11 cellular contexts compared by ENCODE assay signal in genomic region chr14:104984056-104984894, GRCh38. TPM values are rescaled to one million over a fixed set of nuclear protein-coding genes. Genes with fewer than 3 reads are reported as not detected.
DNase-seq lines count a peak whose midpoint lies in the region; ATAC-seq and TF ChIP-seq lines count a peak whose summit lies in the region.
"Had no signal": no experiment of that assay in that cellular context is flagged by ENCODE, and none has a peak within 500 bp of the region (broad histone marks: within the 10 kb centered on the region; RNA-seq: fewer than 3 reads in every experiment).

No MANE protein-coding gene starts in this region.

- POLR2A ChIA-PET in T-cell (lab: Charles Lee): no interaction called here

- peak overlapping the region; percentile 57 to 74 for H3K4me3 Mint-ChIP-seq in activated T-cell treated with anti-CD3 and anti-CD28 coated beads, Interleukin-2, amount 50 U/mL, for 72 hours
- H3K4me3 Mint-ChIP-seq in T-cell: peak overlapping the region; percentile 71 to 76 (median 72)

- H3K27me3 ChIP-seq in gastroesophageal sphincter (no peaks in the 10 kb centered on the region), sigmoid colon (no peaks in the 10 kb centered on the region), transverse colon (peaks cover 2% of the 10 kb centered on the region)
- H3K27me3 ChIP-seq in effector memory CD4-positive, alpha-beta T cell (replicated peaks; ENCODE audit: control insufficient read depth, insufficient read depth, low read length, poor library complexity, severe bottlenecking): no peaks in the 10 kb centered on the region
- H3K27me3 ChIP-seq: colonic mucosa had no signal

- H3K27ac Mint-ChIP-seq in activated T-cell treated with anti-CD3 and anti-CD28 coated beads, Interleukin-2, amount 50 U/mL, for 72 hours: no peak overlapping the region
- peak overlapping the region in 1 of 2 donors; percentile 32 for H3K27ac Mint-ChIP-seq in T-cell

- H3K4me1 Mint-ChIP-seq in activated T-cell treated with anti-CD3 and anti-CD28 coated beads, Interleukin-2, amount 50 U/mL, for 72 hours (ENCODE audit: low read depth): peaks cover 16% of the 10 kb centered on the region
- peaks cover 4 to 10% (median 6%) of the 10 kb centered on the region in 3 donors for H3K4me1 Mint-ChIP-seq in T-cell

- TF ChIP-seq EP300 in gastroesophageal sphincter (IDR thresholded peaks at IDR 0.05) (no peak), sigmoid colon (IDR thresholded peaks at IDR 0.05) (no peak), transverse colon (IDR thresholded peaks at IDR 0.05; ENCODE audit: low read depth) (no peak)

- peaks cover under 1% of the 10 kb centered on the region for H3K27me3 Mint-ChIP-seq in activated T-cell treated with anti-CD3 and anti-CD28 coated beads, Interleukin-2, amount 50 U/mL, for 72 hours (ENCODE audit: low read depth)
- peaks cover 3% of the 10 kb centered on the region in 2 donors for H3K27me3 Mint-ChIP-seq in T-cell

- 85 to 90% methylated on average over 2 to 6 of the region's 15 CpGs for WGBS in gastroesophageal sphincter (ENCODE audit: low coverage in 1 of 2), 2 donors
- 89 to 93% methylated on average over 15 of the region's 15 CpGs for WGBS in sigmoid colon, 2 donors
- 90% methylated on average over 15 of the region's 15 CpGs; no CpG with 5 or more reads in 1 of the 2 donors for WGBS in transverse colon (ENCODE audit: low coverage in 1 of 2), 2 donors

- TF ChIP-seq POLR2A in gastroesophageal sphincter (IDR thresholded peaks at IDR 0.05) (no peak), sigmoid colon (IDR thresholded peaks at IDR 0.05) (no peak), transverse colon (IDR thresholded peaks at IDR 0.05) (no peak)

- H3K36me3 Mint-ChIP-seq in activated T-cell treated with anti-CD3 and anti-CD28 coated beads, Interleukin-2, amount 50 U/mL, for 72 hours (ENCODE audit: insufficient read depth in 2 of 2): no peaks in the 10 kb centered on the region
- H3K36me3 Mint-ChIP-seq in T-cell: no peaks in the 10 kb centered on the region

- H3K4me1 ChIP-seq in gastroesophageal sphincter: peaks cover 0 to 42% (median 6%) of the 10 kb centered on the region in 3 donors
- H3K4me1 ChIP-seq in sigmoid colon: peaks cover 0 to 26% (median 23%) of the 10 kb centered on the region in 4 donors
- peaks cover 7 to 18% (median 11%) of the 10 kb centered on the region in 4 donors for H3K4me1 ChIP-seq in transverse colon
- peaks cover 6% of the 10 kb centered on the region for H3K4me1 ChIP-seq in effector memory CD4-positive, alpha-beta T cell (ENCODE audit: control insufficient read depth, insufficient read depth, low read length, poor library complexity, severe bottlenecking)

- ATAC-seq in activated T-cell treated with anti-CD3 and anti-CD28 coated beads, Interleukin-2, amount 50 U/mL, for 72 hours (replicated peaks in 1 of 2): no peak
- ATAC-seq in T-cell (replicated peaks in 1 of 4): no peak
- ATAC-seq in gastroesophageal sphincter: no peak

- intact Hi-C loops in sigmoid colon (cut with DNase I) (loop anchor here (2.0 kb wide), 1 partner anchor 27 kb away; no protein-coding TSS in a partner anchor), transverse colon (cut with DNase I; ENCODE audit: low total_unique reads) (no loop called here)

- no peak for DNase-seq in activated T-cell treated with anti-CD3 and anti-CD28 coated beads, Interleukin-2, amount 50 U/mL, for 72 hours
- DNase-seq in activated T-cell treated with anti-CD3 and anti-CD28 coated beads for 4 hours (no peak), T-cell (no peak), sigmoid colon (no peak), transverse colon (no peak), SW 1271 (lab: John Stamatoyannopoulos, UW) (no peak)
- no peak for DNase-seq in effector memory CD4-positive, alpha-beta T cell
- DNase-seq: activated effector memory CD4-positive, alpha-beta T cell treated with Interleukin-2 at 50 U/mL for 16 hours; colonic mucosa; NCI-H510A had no signal

- in situ Hi-C loops in transverse colon (cut with MboI; ENCODE audit: low pct_ligation_motif_present in 1 of 4, low pct_unique_long_range_greater_than_20kb in 1 of 4, low sequenced_read_pairs in 3 of 4): no loop called here

- no peaks in the 10 kb centered on the region for H3K9me3 ChIP-seq in gastroesophageal sphincter
- no peaks in the 10 kb centered on the region for H3K9me3 ChIP-seq in sigmoid colon
- no peaks in the 10 kb centered on the region for H3K9me3 ChIP-seq in transverse colon
- H3K9me3 ChIP-seq in effector memory CD4-positive, alpha-beta T cell (ENCODE audit: control insufficient read depth, low read length): no peaks in the 10 kb centered on the region
- H3K9me3 ChIP-seq: colonic mucosa had no signal

- H3K27ac ChIP-seq in gastroesophageal sphincter: peak overlapping the region in 3 of 4 donors; percentile 75 to 84 (median 81)
- H3K27ac ChIP-seq in sigmoid colon: peak overlapping the region; percentile 71 to 85 (median 78)
- peak overlapping the region in 1 of 4 donors; percentile 79 for H3K27ac ChIP-seq in transverse colon
- no peak overlapping the region for H3K27ac ChIP-seq in effector memory CD4-positive, alpha-beta T cell (ENCODE audit: insufficient read depth, low read length, poor library complexity, severe bottlenecking)

- no peaks in the 10 kb centered on the region for H3K9me3 Mint-ChIP-seq in activated T-cell treated with anti-CD3 and anti-CD28 coated beads, Interleukin-2, amount 50 U/mL, for 72 hours
- H3K9me3 Mint-ChIP-seq in T-cell: no peaks in the 10 kb centered on the region

- H3K36me3 ChIP-seq in gastroesophageal sphincter (peaks cover 0 to 4% of the 10 kb centered on the region in 2 donors), sigmoid colon (no peaks in the 10 kb centered on the region), transverse colon (no peaks in the 10 kb centered on the region)
- no peaks in the 10 kb centered on the region for H3K36me3 ChIP-seq in effector memory CD4-positive, alpha-beta T cell (ENCODE audit: control insufficient read depth, insufficient read depth, low read length)
- H3K36me3 ChIP-seq: colonic mucosa had no signal

- TF ChIP-seq CTCF in gastroesophageal sphincter (IDR thresholded peaks at IDR 0.05): no peak
- TF ChIP-seq CTCF in sigmoid colon (IDR thresholded peaks at IDR 0.05): no peak
- TF ChIP-seq CTCF in transverse colon (IDR thresholded peaks at IDR 0.05): no peak

- H3K4me3 ChIP-seq in gastroesophageal sphincter (no peak overlapping the region), sigmoid colon (no peak overlapping the region), transverse colon (no peak overlapping the region)
- no peak overlapping the region for H3K4me3 ChIP-seq in effector memory CD4-positive, alpha-beta T cell (ENCODE audit: insufficient read depth, low read depth, low read length, poor library complexity, severe bottlenecking)

- CTCF ChIA-PET in T-cell (lab: Charles Lee): interaction anchor here (0.5 to 0.9 kb wide), 3 partner anchors 8 to 1889 kb away, joined by 3 read pairs; no protein-coding TSS in a partner anchor

RNA-seq across cellular contexts. Expression of gene CLBA1, which starts 1.3 kb away (rescaled TPM):
- under 1 TPM; 0.79 to 0.93 TPM for total RNA-seq in activated T-cell treated with anti-CD3 and anti-CD28 coated beads, Interleukin-2, amount 50 U/mL, for 72 hours
- 1 to 10 TPM; 1.2 to 3.4 (median 2.7) TPM for total RNA-seq in T-cell
- total RNA-seq in gastroesophageal sphincter: 1 to 10 TPM; 2.4 to 8.8 (median 5.8) TPM
- 1 to 10 TPM; 3.2 to 5.1 (median 3.6) TPM for total RNA-seq in sigmoid colon
- 1 to 10 TPM; 2.8 to 8.4 (median 3.0) TPM for polyA plus RNA-seq in sigmoid colon
- 1 to 10 TPM in 3 of 4 donors, under 1 TPM in 1; 0.40 to 6.7 (median 5.3) TPM for total RNA-seq in transverse colon

RNA-seq across cellular contexts. Expression of gene AHNAK2, which starts 6.1 kb away (rescaled TPM):
- under 1 TPM in 1 of 2 donors, not detected in 1; 0.05 TPM for total RNA-seq in activated T-cell treated with anti-CD3 and anti-CD28 coated beads, Interleukin-2, amount 50 U/mL, for 72 hours
- total RNA-seq in T-cell (under 1 TPM in 3 of 5 donors, not detected in 2; 0.20 to 0.38 (median 0.22) TPM), gastroesophageal sphincter (100 to 1,000 TPM; 105 to 529 (median 239) TPM), sigmoid colon (100 to 1,000 TPM in 3 of 4 donors, 10 to 100 TPM in 1; 81.9 to 218 (median 129) TPM), transverse colon (10 to 100 TPM; 19.4 to 75.2 (median 28.5) TPM)
- 10 to 100 TPM in 1 of 3 donors, 1 to 10 TPM in 1, under 1 TPM in 1; 0.23 to 12.4 (median 2.4) TPM for polyA plus RNA-seq in sigmoid colon

RNA-seq across cellular contexts. Expression of gene CDCA4, which starts 36.6 kb away (rescaled TPM):
- 10 to 100 TPM; 56.8 to 57.5 TPM for total RNA-seq in activated T-cell treated with anti-CD3 and anti-CD28 coated beads, Interleukin-2, amount 50 U/mL, for 72 hours
- 10 to 100 TPM; 13.0 to 20.1 (median 15.8) TPM for total RNA-seq in T-cell
- total RNA-seq in gastroesophageal sphincter: 1 to 10 TPM; 5.8 to 7.8 (median 6.2) TPM
- 1 to 10 TPM; 5.0 to 7.6 (median 5.6) TPM for total RNA-seq in sigmoid colon
- polyA plus RNA-seq in sigmoid colon: 10 to 100 TPM in 1 of 3 donors, 1 to 10 TPM in 2; 2.4 to 11.3 (median 3.9) TPM
- total RNA-seq in transverse colon: 1 to 10 TPM in 3 of 4 donors, under 1 TPM in 1; 0.80 to 7.5 (median 4.5) TPM

RNA-seq across cellular contexts. Expression of gene PLD4, which starts 59.6 kb away (rescaled TPM):
- total RNA-seq in activated T-cell treated with anti-CD3 and anti-CD28 coated beads, Interleukin-2, amount 50 U/mL, for 72 hours: under 1 TPM in 1 of 2 donors, not detected in 1; 0.30 TPM
- 1 to 10 TPM in 4 of 5 donors, under 1 TPM in 1; 0.65 to 4.9 (median 3.9) TPM for total RNA-seq in T-cell
- total RNA-seq in gastroesophageal sphincter: under 1 TPM in 3 of 4 donors, not detected in 1; under 0.01 to 0.42 (median 0.31) TPM
- 1 to 10 TPM in 1 of 4 donors, under 1 TPM in 3; 0.28 to 1.5 (median 0.60) TPM for total RNA-seq in sigmoid colon
- polyA plus RNA-seq in sigmoid colon: 1 to 10 TPM in 1 of 3 donors, not detected in 2; 7.1 TPM
- 1 to 10 TPM in 2 of 4 donors, not detected in 2; 1.1 TPM for total RNA-seq in transverse colon

Comparison
In these comparisons a context has a peak if more than half of its experiments do, and no peak if none do; other contexts are left out.
1. RNA of gene AHNAK2, which starts 6.1 kb away (total RNA-seq): 105 to 529 TPM in gastroesophageal sphincter, 81.9 to 218 TPM in sigmoid colon and 19.4 to 75.2 TPM in transverse colon; 0.20 to 0.38 TPM in T-cell and 0.05 TPM in activated T-cell treated with anti-CD3 and anti-CD28 coated beads, Interleukin-2, amount 50 U/mL, for 72 hours; every median in the first group is over 10 times any median in the second.